In the genomic region with DNA sequence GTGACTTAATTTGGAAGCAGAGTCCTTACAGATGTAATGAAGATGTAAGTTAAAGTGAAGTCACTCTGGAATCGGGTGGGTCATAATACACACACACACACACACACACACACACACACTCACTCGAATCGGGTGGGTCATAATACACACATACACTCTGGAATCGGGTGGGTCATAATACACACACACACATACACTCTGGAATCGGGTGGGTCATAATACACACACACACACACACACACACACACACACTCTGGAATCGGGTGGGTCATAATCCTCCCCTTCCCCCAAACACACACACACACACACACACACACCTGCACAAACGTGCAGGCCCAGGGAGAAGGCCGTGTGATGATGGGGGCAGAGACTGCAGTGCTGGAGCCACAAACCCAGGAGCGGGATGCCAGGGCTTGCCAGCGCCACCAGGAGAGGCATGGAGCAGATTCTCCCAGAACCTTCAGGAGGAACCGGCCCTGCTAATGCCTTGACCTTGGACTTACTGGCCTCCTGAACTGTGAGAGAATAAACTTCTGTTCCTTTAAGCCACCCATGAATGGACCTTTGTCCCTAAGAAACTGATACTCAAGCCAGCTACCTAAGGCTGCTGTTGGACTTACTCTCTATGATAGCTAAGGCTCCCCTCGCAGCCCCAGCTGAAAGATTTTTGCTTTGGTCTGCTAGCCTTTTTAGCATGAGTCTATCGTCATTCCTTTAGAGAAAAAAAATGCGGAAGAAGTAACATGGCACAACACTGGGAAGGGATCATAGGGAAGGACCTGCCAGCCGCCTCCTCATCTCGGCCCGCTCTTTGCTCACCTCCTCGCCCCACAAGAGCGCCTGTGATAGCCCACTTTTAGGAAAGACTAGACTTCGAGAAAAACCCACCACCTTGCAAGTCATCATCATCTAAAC, we compare ENCODE assay signal across 27 cellular contexts.
DNase-seq lines count a peak whose midpoint lies in the region; ATAC-seq and TF ChIP-seq lines count a peak whose summit lies in the region.
"Had no signal": no experiment of that assay in that cellular context is flagged by ENCODE, and none has a peak within 500 bp of the region (broad histone marks: within the 10 kb centered on the region; RNA-seq: fewer than 3 reads in every experiment).

No MANE protein-coding gene starts in this region.

- no peaks in the 10 kb centered on the region for H3K27me3 Mint-ChIP-seq in WTC11 (ENCODE audit: low read depth)
- H3K27me3 Mint-ChIP-seq in neural progenitor cell (ENCODE audit: insufficient read depth, low read depth) = peaks cover 4% of the 10 kb centered on the region
- H3K27me3 Mint-ChIP-seq: activated naive CD8-positive, alpha-beta T cell treated with anti-CD3 and anti-CD28 coated beads, Interleukin-2, amount 50 U/mL, for 24 hours had no signal

- H3K4me3 ChIP-seq in neural progenitor cell = no peak overlapping the region
- H3K4me3 ChIP-seq in thyroid gland (replicated peaks in 1 of 3) = no peak overlapping the region
- no peak overlapping the region for H3K4me3 ChIP-seq in BE2C (ENCODE audit: low read depth, low read length)
- H3K4me3 ChIP-seq: esophagus muscularis mucosa, left lung, Peyer's patch, SJCRH30, thoracic aorta had no signal

- peaks cover 12% of the 10 kb centered on the region for H3F3A ChIP-seq in neural progenitor cell (ENCODE audit: low read depth)

- H3K4me1 Mint-ChIP-seq in WTC11 (peaks cover 62% of the 10 kb centered on the region), neural progenitor cell (peaks cover 38% of the 10 kb centered on the region)
- H3K4me1 Mint-ChIP-seq: activated CD4-positive, alpha-beta T cell treated with anti-CD3 and anti-CD28 coated beads for 36 hours; activated naive CD8-positive, alpha-beta T cell treated with anti-CD3 and anti-CD28 coated beads, Interleukin-2, amount 50 U/mL, for 24 hours; stimulated activated memory B cell treated with anti-CD40 and anti-IgM and Interleukin-4, amounts not matched to agents 10 μg/mL and 1 μg/mL and 100 μg/mL, for 72 hours had no signal

- WGBS in thyroid gland, 2 donors = 87 to 88% methylated on average over 18 to 19 of the region's 20 CpGs

- no peak for ATAC-seq in WTC11
- peak; percentile 47 for ATAC-seq in left lobe of liver
- ATAC-seq in HG02759 (IDR thresholded peaks at IDR 0.05; ENCODE audit: unreplicated experiment) = no peak
- ATAC-seq: activated CD4-positive, alpha-beta T cell treated with anti-CD3 and anti-CD28 coated beads for 36 hours; activated naive CD8-positive, alpha-beta T cell treated with anti-CD3 and anti-CD28 coated beads, Interleukin-2, amount 50 U/mL, for 24 hours; effector memory CD8-positive, alpha-beta T cell; left lung; stimulated activated memory B cell treated with anti-CD40 and anti-IgM and Interleukin-4, amounts not matched to agents 10 μg/mL and 1 μg/mL and 100 μg/mL, for 72 hours had no signal

- H3K9me3 Mint-ChIP-seq in WTC11 (no peaks in the 10 kb centered on the region), neural progenitor cell (no peaks in the 10 kb centered on the region)
- H3K9me3 Mint-ChIP-seq: activated naive CD8-positive, alpha-beta T cell treated with anti-CD3 and anti-CD28 coated beads, Interleukin-2, amount 50 U/mL, for 24 hours; effector memory CD8-positive, alpha-beta T cell; stimulated activated memory B cell treated with anti-CD40 and anti-IgM and Interleukin-4, amounts not matched to agents 10 μg/mL and 1 μg/mL and 100 μg/mL, for 72 hours had no signal

- H3K27ac ChIP-seq in neural progenitor cell (no peak overlapping the region), thyroid gland (peak overlapping the region; percentile 38 to 70 (median 54))
- H3K27ac ChIP-seq: brain microvascular endothelial cell, C4-2B, esophagus muscularis mucosa, KMS-11, left lung, Peyer's patch, SJCRH30, thoracic aorta had no signal

- H3K36me3 ChIP-seq in neural progenitor cell (no peaks in the 10 kb centered on the region), thyroid gland (no peaks in the 10 kb centered on the region), BE2C (no peaks in the 10 kb centered on the region; the same call in 1 of the 2 replicates)
- H3K36me3 ChIP-seq: brain microvascular endothelial cell, esophagus muscularis mucosa, left lung, Peyer's patch, SJCRH30, thoracic aorta had no signal

- no peak overlapping the region for H3K4me3 Mint-ChIP-seq in WTC11
- no peak overlapping the region for H3K4me3 Mint-ChIP-seq in neural progenitor cell
- H3K4me3 Mint-ChIP-seq: activated CD4-positive, alpha-beta T cell treated with anti-CD3 and anti-CD28 coated beads for 36 hours; activated naive CD8-positive, alpha-beta T cell treated with anti-CD3 and anti-CD28 coated beads, Interleukin-2, amount 50 U/mL, for 24 hours; effector memory CD8-positive, alpha-beta T cell; stimulated activated memory B cell treated with anti-CD40 and anti-IgM and Interleukin-4, amounts not matched to agents 10 μg/mL and 1 μg/mL and 100 μg/mL, for 72 hours had no signal

- H4K20me1 ChIP-seq in neural progenitor cell (ENCODE audit: low read depth) = peaks cover 25% of the 10 kb centered on the region

- H3K36me3 Mint-ChIP-seq in WTC11 (no peaks in the 10 kb centered on the region), neural progenitor cell (peaks cover 16% of the 10 kb centered on the region)
- H3K36me3 Mint-ChIP-seq: stimulated activated memory B cell treated with anti-CD40 and anti-IgM and Interleukin-4, amounts not matched to agents 10 μg/mL and 1 μg/mL and 100 μg/mL, for 72 hours had no signal

- CTCF ChIA-PET in WTC11 (lab: Charles Lee) = interaction anchor here (2.0 kb wide), 1 partner anchor 37 kb away, joined by 6 read pairs; no protein-coding TSS in a partner anchor

- intact Hi-C loops in thyroid gland (cut with DNase I) = no loop called here

- H3K9me3 ChIP-seq in neural progenitor cell (ENCODE audit: low read depth) (no peaks in the 10 kb centered on the region), thyroid gland (no peaks in the 10 kb centered on the region), BE2C (no peaks in the 10 kb centered on the region)
- H3K9me3 ChIP-seq: esophagus muscularis mucosa, left lung, Peyer's patch, SJCRH30, thoracic aorta had no signal

- H3K4me1 ChIP-seq in neural progenitor cell (peaks cover 37% of the 10 kb centered on the region), thyroid gland (peaks cover 33 to 50% of the 10 kb centered on the region in 2 donors), BE2C (peaks cover 14% of the 10 kb centered on the region)

- TF ChIP-seq POLR2A in thyroid gland (IDR thresholded peaks at IDR 0.05) = no peak

- H2AFZ ChIP-seq in neural progenitor cell (replicated peaks) = no peak overlapping the region

- peaks cover 27% of the 10 kb centered on the region for H3K79me2 ChIP-seq in neural progenitor cell (ENCODE audit: low read depth)

- POLR2A ChIA-PET in WTC11 (lab: Charles Lee) = no interaction called here

- no peak overlapping the region for H3K4me2 ChIP-seq in neural progenitor cell
- H3K4me2 ChIP-seq: KMS-11 had no signal

- H3K27ac Mint-ChIP-seq in WTC11 = peak overlapping the region; percentile 75
- peak overlapping the region; percentile 57 for H3K27ac Mint-ChIP-seq in neural progenitor cell
- H3K27ac Mint-ChIP-seq: activated CD4-positive, alpha-beta T cell treated with anti-CD3 and anti-CD28 coated beads for 36 hours; activated naive CD8-positive, alpha-beta T cell treated with anti-CD3 and anti-CD28 coated beads, Interleukin-2, amount 50 U/mL, for 24 hours; effector memory CD8-positive, alpha-beta T cell; stimulated activated memory B cell treated with anti-CD40 and anti-IgM and Interleukin-4, amounts not matched to agents 10 μg/mL and 1 μg/mL and 100 μg/mL, for 72 hours had no signal

- DNase-seq in WTC11 (ENCODE audit: low spot score) = no peak
- no peak for DNase-seq in left lobe of liver (ENCODE audit: low spot score)
- no peak for DNase-seq in neural progenitor cell (ENCODE audit: low spot score)
- DNase-seq in thyroid gland = peak in 1 of 2 donors; percentile 41
- DNase-seq in NCI-H1417 (lab: John Stamatoyannopoulos, UW) = no peak
- DNase-seq in BE2C = no peak
- no peak for DNase-seq in NOMO-1 treated with DMSO at 0.1 percent for 48 hours (lab: John Stamatoyannopoulos, UW; ENCODE audit: unreplicated experiment)
- DNase-seq: activated CD4-positive, alpha-beta T cell treated with anti-CD3 and anti-CD28 coated beads for 36 hours; activated gamma-delta T cell treated with Interleukin-2 at 50 U/mL for 16 hours; activated naive CD8-positive, alpha-beta T cell treated with anti-CD3 and anti-CD28 coated beads, Interleukin-2, amount 50 U/mL, for 24 hours; activated T-cell treated with anti-CD3 and anti-CD28 coated beads, Interleukin-2, amount 50 U/mL, for 1 hour; brain microvascular endothelial cell; effector memory CD8-positive, alpha-beta T cell; foreskin melanocyte; left lung; NCI-H1436 treated with DMSO at 0.1 percent for 48 hours; NCI-H2171 treated with DMSO at 0.1 percent for 48 hours; NCI-H524 treated with DMSO at 0.1 percent for 48 hours; Peyer's patch; stimulated activated CD4-positive, alpha-beta T cell treated with anti-CD3 and anti-CD28 coated beads, Interleukin-2, amount 100 ng/mL, for 48 hours had no signal

- no peak overlapping the region for H3K9ac ChIP-seq in neural progenitor cell
- H3K9ac ChIP-seq: KMS-11 had no signal

- TF ChIP-seq CTCF in WTC11 (IDR thresholded peaks at IDR 0.05) (no peak), neural progenitor cell (IDR thresholded peaks at IDR 0.05) (no peak), thyroid gland (IDR thresholded peaks at IDR 0.05) (no peak), BE2C (IDR thresholded peaks at IDR 0.05; ENCODE audit: low read depth, low read length) (no peak)

- H3K27me3 ChIP-seq in neural progenitor cell (no peaks in the 10 kb centered on the region), thyroid gland (no peaks in the 10 kb centered on the region), BE2C (no peaks in the 10 kb centered on the region)
- H3K27me3 ChIP-seq: brain microvascular endothelial cell, esophagus muscularis mucosa, left lung, Peyer's patch, SJCRH30 had no signal

TF ChIP-seq in WTC11, 78 proteins besides CTCF, POLR2A, EP300 and RAD21 (continues in another document):
- TF ChIP-seq PRRX2 (CRISPR knock-in tag; IDR thresholded peaks at IDR 0.05) = no peak
- TF ChIP-seq HMGXB4 (CRISPR knock-in tag; IDR thresholded peaks at IDR 0.05) = no peak
- TF ChIP-seq SP1 (CRISPR knock-in tag; conservative IDR thresholded peaks at IDR 0.05) = no peak
